In the genomic region with DNA sequence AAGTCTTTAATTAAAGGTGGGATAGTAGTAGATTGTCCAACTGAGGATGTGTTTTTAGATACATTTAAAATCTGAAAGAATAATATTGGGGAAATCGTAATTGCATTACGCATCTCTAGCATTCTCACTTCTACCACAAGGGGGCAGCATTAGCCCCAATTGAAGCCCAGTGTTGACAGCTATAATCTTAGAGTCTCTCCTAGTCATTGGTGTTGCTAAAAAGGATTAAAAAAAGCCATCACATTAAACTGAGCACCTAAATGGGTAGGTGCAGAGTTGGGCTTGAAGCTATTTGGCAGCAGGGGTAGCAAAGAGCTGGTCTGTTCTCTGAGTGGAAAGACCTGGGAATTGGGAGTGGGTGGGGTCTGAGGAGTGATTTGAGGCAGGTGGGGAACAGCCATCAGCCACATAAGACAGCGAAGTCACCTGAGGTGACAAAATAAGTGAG, we compare ENCODE assay signal across 8 cellular contexts.
DNase-seq lines count a peak whose midpoint lies in the region; ATAC-seq and TF ChIP-seq lines count a peak whose summit lies in the region.

No MANE protein-coding gene starts in this region.

- H3K27me3 ChIP-seq in OCI-LY1 (ENCODE audit: insufficient read depth, low read length) (no peaks in the 10 kb centered on the region), psoas muscle (ENCODE audit: insufficient read depth in 3 of 3, low read length in 2 of 3) (peaks cover 0 to 2% (median 0%) of the 10 kb centered on the region in 3 donors)

- H3K9ac ChIP-seq in OCI-LY1 (ENCODE audit: low read length), result no peak overlapping the region

- no peaks in the 10 kb centered on the region for H3K4me1 ChIP-seq in OCI-LY1 (ENCODE audit: insufficient read depth, low read length, severe bottlenecking)
- H3K4me1 ChIP-seq in psoas muscle, result no peaks in the 10 kb centered on the region

- H3K79me2 ChIP-seq in OCI-LY1 (ENCODE audit: insufficient read depth, low read length), result no peaks in the 10 kb centered on the region

- H3F3A ChIP-seq in OCI-LY1 (ENCODE audit: insufficient read depth, low read length), result no peaks in the 10 kb centered on the region

- 23 to 32% (median 26%) methylated on average over 3 of the region's 3 CpGs for WGBS in psoas muscle, 3 donors

- H3K36me3 ChIP-seq in OCI-LY1 (ENCODE audit: insufficient read depth, low read length) (no peaks in the 10 kb centered on the region), psoas muscle (ENCODE audit: insufficient read depth in 1 of 2, low read depth in 1 of 2) (no peaks in the 10 kb centered on the region)

- ATAC-seq in GM19025 (IDR thresholded peaks at IDR 0.05; ENCODE audit: low read depth, unreplicated experiment) (peak; percentile 70), HG03378 (IDR thresholded peaks at IDR 0.05; ENCODE audit: unreplicated experiment) (peak; percentile 93), psoas muscle (peak in 3 of 4 donors; percentile 53 to 59 (median 58)), GM18520 (IDR thresholded peaks at IDR 0.05; ENCODE audit: unreplicated experiment) (no peak)

- DNase-seq in COLO829 (ENCODE audit: low spot score), result peak; percentile 41
- peak; percentile 12 for DNase-seq in activated T-helper 2 cell treated with anti-CD3 and anti-CD28 coated beads, Interferon-gamma antibody, Interleukin-2, Interleukin-4, amounts not matched to agents 10 μg/mL and 5 μg/mL and 100 μg/mL, durations not matched to agents 14 hours and 24 hours and 36 hours (ENCODE audit: low spot score)
- DNase-seq in globus pallidus (ENCODE audit: low spot score), result peak; percentile 22
- DNase-seq in psoas muscle, result peak in 1 of 2 donors; percentile 13

- H2AFZ ChIP-seq in OCI-LY1 (ENCODE audit: low read length), result no peak overlapping the region

- no peaks in the 10 kb centered on the region for H3K4me1 Mint-ChIP-seq in activated T-helper 2 cell treated with anti-CD3 and anti-CD28 coated beads, Interferon-gamma antibody, Interleukin-2, Interleukin-4, amounts not matched to agents 10 μg/mL and 5 μg/mL and 100 μg/mL, durations not matched to agents 14 hours and 24 hours and 36 hours (ENCODE audit: low read depth)

- no peaks in the 10 kb centered on the region for H3K9me3 ChIP-seq in OCI-LY1 (ENCODE audit: low read length)
- H3K9me3 ChIP-seq in psoas muscle, result no peaks in the 10 kb centered on the region

- H3K4me2 ChIP-seq in OCI-LY1 (ENCODE audit: low read length), result no peak overlapping the region

- no peak overlapping the region for H3K4me3 Mint-ChIP-seq in activated T-helper 2 cell treated with anti-CD3 and anti-CD28 coated beads, Interferon-gamma antibody, Interleukin-2, Interleukin-4, amounts not matched to agents 10 μg/mL and 5 μg/mL and 100 μg/mL, durations not matched to agents 14 hours and 24 hours and 36 hours (ENCODE audit: low read depth)

- TF ChIP-seq CTCF in OCI-LY1 (IDR thresholded peaks at IDR 0.05; ENCODE audit: low read length) (peak; percentile 90), psoas muscle (IDR thresholded peaks at IDR 0.05) (peak; percentile 83)

- intact Hi-C loops in activated T-helper 2 cell treated with anti-CD3 and anti-CD28 coated beads, Interferon-gamma antibody, Interleukin-2, Interleukin-4, amounts not matched to agents 10 μg/mL and 5 μg/mL and 100 μg/mL, durations not matched to agents 14 hours and 24 hours and 36 hours (cut with micrococcal nuclease), result loop anchor here (2.0 to 10.0 kb wide), 3 partner anchors 589 to 1437 kb away; no protein-coding TSS in a partner anchor
- intact Hi-C loops in psoas muscle (cut with DNase I), result loop anchor here (10.0 kb wide), 3 partner anchors 589 to 1039 kb away; no protein-coding TSS in a partner anchor

- no peaks in the 10 kb centered on the region for H3K27me3 Mint-ChIP-seq in activated T-helper 2 cell treated with anti-CD3 and anti-CD28 coated beads, Interferon-gamma antibody, Interleukin-2, Interleukin-4, amounts not matched to agents 10 μg/mL and 5 μg/mL and 100 μg/mL, durations not matched to agents 14 hours and 24 hours and 36 hours (ENCODE audit: low read depth)

- no peaks in the 10 kb centered on the region for H3K9me3 Mint-ChIP-seq in activated T-helper 2 cell treated with anti-CD3 and anti-CD28 coated beads, Interferon-gamma antibody, Interleukin-2, Interleukin-4, amounts not matched to agents 10 μg/mL and 5 μg/mL and 100 μg/mL, durations not matched to agents 14 hours and 24 hours and 36 hours

- H4K20me1 ChIP-seq in OCI-LY1 (ENCODE audit: insufficient read depth, low read length), result no peaks in the 10 kb centered on the region

- no peaks in the 10 kb centered on the region for H3K36me3 Mint-ChIP-seq in activated T-helper 2 cell treated with anti-CD3 and anti-CD28 coated beads, Interferon-gamma antibody, Interleukin-2, Interleukin-4, amounts not matched to agents 10 μg/mL and 5 μg/mL and 100 μg/mL, durations not matched to agents 14 hours and 24 hours and 36 hours (ENCODE audit: low read depth)

- H3K27ac ChIP-seq in OCI-LY1 (ENCODE audit: low read depth, low read length, poor library complexity, severe bottlenecking) (no peak overlapping the region), psoas muscle (no peak overlapping the region)

- no peak overlapping the region for H3K4me3 ChIP-seq in OCI-LY1 (ENCODE audit: low read depth, low read length, poor library complexity, severe bottlenecking)
- no peak overlapping the region for H3K4me3 ChIP-seq in psoas muscle

- no peaks in the 10 kb centered on the region for H3K9me2 ChIP-seq in OCI-LY1 (ENCODE audit: low read depth, low read length)

- no peak overlapping the region for H3K27ac Mint-ChIP-seq in activated T-helper 2 cell treated with anti-CD3 and anti-CD28 coated beads, Interferon-gamma antibody, Interleukin-2, Interleukin-4, amounts not matched to agents 10 μg/mL and 5 μg/mL and 100 μg/mL, durations not matched to agents 14 hours and 24 hours and 36 hours
